Comparison of ENCODE assay signal across 8 cellular contexts in genomic region chr12:31362115-31362758, GRCh38. TPM values are rescaled to one million over a fixed set of nuclear protein-coding genes. Genes with fewer than 3 reads are reported as not detected.
A peak's percentile ranks its signal among the peaks of the same experiment; 100 is the strongest.
DNase-seq lines count a peak whose midpoint lies in the region; ATAC-seq and TF ChIP-seq lines count a peak whose summit lies in the region.

No MANE protein-coding gene starts in this region.

- TF ChIP-seq CTCF in HL-60 (IDR thresholded peaks at IDR 0.05; ENCODE audit: insufficient read depth, low read length), result no peak
- no peak for TF ChIP-seq CTCF in RWPE1 (conservative IDR thresholded peaks at IDR 0.05; ENCODE audit: low read depth)
- no peak for TF ChIP-seq CTCF in uterus (IDR thresholded peaks at IDR 0.05)

- CTCF ChIA-PET in RWPE1 (lab: Yijun Ruan, JAX), result interaction anchor here (1.6 kb wide), 1 partner anchor 22 kb away, joined by 7 read pairs; no protein-coding TSS in a partner anchor

- no peak overlapping the region for H3K4me3 ChIP-seq in HL-60 (replicated peaks; ENCODE audit: insufficient read depth, low read length)
- H3K4me3 ChIP-seq in iPS-18a (ENCODE audit: low read length), result peak overlapping the region; percentile 42
- H3K4me3 ChIP-seq in uterus, result no peak overlapping the region

- no peak for TF ChIP-seq POLR2A in uterus (IDR thresholded peaks at IDR 0.05)

- H3K9me3 ChIP-seq in iPS-18a (ENCODE audit: control insufficient read depth, low read depth, low read length) (no peaks in the 10 kb centered on the region), uterus (no peaks in the 10 kb centered on the region)

- intact Hi-C loops in uterus (cut with DNase I; ENCODE audit: low total_unique reads), result no loop called here

- peak overlapping the region; percentile 89 for H3K27ac ChIP-seq in HL-60 (replicated peaks)
- peak overlapping the region; percentile 5; the same call in 1 of the 2 replicates for H3K27ac ChIP-seq in RWPE1
- H3K27ac ChIP-seq in iPS-18a (ENCODE audit: low read length), result peak overlapping the region; percentile 86
- no peak overlapping the region for H3K27ac ChIP-seq in uterus

- no peaks in the 10 kb centered on the region for H3K27me3 ChIP-seq in HL-60 (ENCODE audit: insufficient read depth, poor library complexity, severe bottlenecking)
- H3K27me3 ChIP-seq in iPS-18a (ENCODE audit: control insufficient read depth, insufficient read depth, low read length), result no peaks in the 10 kb centered on the region
- H3K27me3 ChIP-seq in uterus, result no peaks in the 10 kb centered on the region

- H3K4me1 ChIP-seq in iPS-18a (ENCODE audit: control insufficient read depth, low read depth, low read length) (peaks cover 20% of the 10 kb centered on the region), uterus (no peaks in the 10 kb centered on the region)

- H3K36me3 ChIP-seq in iPS-18a (ENCODE audit: control insufficient read depth, low read depth, low read length) (no peaks in the 10 kb centered on the region), uterus (no peaks in the 10 kb centered on the region)

- POLR2A ChIA-PET in RWPE1 (lab: Yijun Ruan, JAX; ENCODE audit: low non-redundant PET), result no interaction called here

- peak; percentile 36 for ATAC-seq in GM21360 (IDR thresholded peaks at IDR 0.05; ENCODE audit: unreplicated experiment)

- peak overlapping the region; percentile 69 for H3K9ac ChIP-seq in iPS-18a (ENCODE audit: low read length)

- peak; percentile 42 for DNase-seq in DMS53 treated with DMSO at 0.1 percent for 48 hours (lab: John Stamatoyannopoulos, UW; ENCODE audit: unreplicated experiment)
- peak; percentile 12 to 36 for DNase-seq in HL-60 (ENCODE audit: low read depth in 1 of 2, low spot score in 1 of 2)
- no peak for DNase-seq in RWPE1 (ENCODE audit: low spot score)
- no peak for DNase-seq in uterus
- no peak for DNase-seq in stimulated activated naive CD4-positive, alpha-beta T cell (lab: John Stamatoyannopoulos, UW)
- DNase-seq in HuH-7 (ENCODE audit: low spot score), result no peak

RNA-seq across cellular contexts. Expression of gene SINHCAF, which starts 36.3 kb away (rescaled TPM):
- total RNA-seq in uterus, result 100 to 1,000 TPM in 2 of 4 donors, 10 to 100 TPM in 2; 26.1 to 237 (median 109) TPM

Comparison
In these comparisons a context has a peak if more than half of its experiments do, and no peak if none do; other contexts are left out.
1. DNase-seq: peak in DMS53 treated with DMSO at 0.1 percent for 48 hours (single experiment) and HL-60 (2 of 2); none in RWPE1 (single experiment), uterus (0 of 2), stimulated activated naive CD4-positive, alpha-beta T cell (0 of 6) and HuH-7 (single experiment).
2. H3K27ac ChIP-seq: peak in HL-60 (single experiment), RWPE1 (single experiment) and iPS-18a (single experiment); none in uterus (0 of 2).